Comparison of ENCODE assay signal across 16 cellular contexts in genomic region chr11:96079691-96080090, GRCh38.
"Had no signal": no experiment of that assay in that cellular context is flagged by ENCODE, and none has a peak within 500 bp of the region (broad histone marks: within the 10 kb centered on the region; RNA-seq: fewer than 3 reads in every experiment).

No MANE protein-coding gene starts in this region.

- H3K4me1 ChIP-seq: uterus had no signal

- H3K4me3 ChIP-seq: body of pancreas, gastrocnemius medialis, heart right ventricle, stomach, thoracic aorta, uterus had no signal

- ATAC-seq: body of pancreas; effector memory CD8-positive, alpha-beta T cell; gastrocnemius medialis; heart right ventricle; sciatic nerve; T-helper 17 cell; WTC11 had no signal

- H3K4me3 Mint-ChIP-seq: effector memory CD8-positive, alpha-beta T cell; T-helper 17 cell; WTC11 had no signal

- H3K36me3 ChIP-seq: gastrocnemius medialis, heart right ventricle, stomach, thoracic aorta, uterus had no signal

- H3K36me3 Mint-ChIP-seq: WTC11 had no signal

- H3K9me3 ChIP-seq: body of pancreas, gastrocnemius medialis, heart right ventricle, stomach, thoracic aorta, uterus had no signal

- H3K27me3 Mint-ChIP-seq: effector memory CD8-positive, alpha-beta T cell; T-helper 17 cell had no signal

- DNase-seq: activated gamma-delta T cell; amniotic stem cell; body of pancreas; central memory CD4-positive, alpha-beta T cell; effector memory CD8-positive, alpha-beta T cell; gastrocnemius medialis; heart right ventricle; mammary epithelial cell; stimulated activated CD4-positive, alpha-beta T cell treated with anti-CD3 and anti-CD28 coated beads, Interleukin-12 subunit alpha, Interleukin-12 subunit beta, amount 100 ng/mL, for 4 hours; stomach; T-helper 17 cell; uterus had no signal

- H3K27me3 ChIP-seq: body of pancreas, gastrocnemius medialis, heart right ventricle, stomach, uterus had no signal

- H3K27ac Mint-ChIP-seq: T-helper 17 cell, WTC11 had no signal

- H3K27ac ChIP-seq: body of pancreas, epithelial cell of prostate, gastrocnemius medialis, heart right ventricle, stomach, thoracic aorta, uterus had no signal

- H3K9me3 Mint-ChIP-seq: effector memory CD8-positive, alpha-beta T cell; WTC11 had no signal
